In the genomic region with DNA sequence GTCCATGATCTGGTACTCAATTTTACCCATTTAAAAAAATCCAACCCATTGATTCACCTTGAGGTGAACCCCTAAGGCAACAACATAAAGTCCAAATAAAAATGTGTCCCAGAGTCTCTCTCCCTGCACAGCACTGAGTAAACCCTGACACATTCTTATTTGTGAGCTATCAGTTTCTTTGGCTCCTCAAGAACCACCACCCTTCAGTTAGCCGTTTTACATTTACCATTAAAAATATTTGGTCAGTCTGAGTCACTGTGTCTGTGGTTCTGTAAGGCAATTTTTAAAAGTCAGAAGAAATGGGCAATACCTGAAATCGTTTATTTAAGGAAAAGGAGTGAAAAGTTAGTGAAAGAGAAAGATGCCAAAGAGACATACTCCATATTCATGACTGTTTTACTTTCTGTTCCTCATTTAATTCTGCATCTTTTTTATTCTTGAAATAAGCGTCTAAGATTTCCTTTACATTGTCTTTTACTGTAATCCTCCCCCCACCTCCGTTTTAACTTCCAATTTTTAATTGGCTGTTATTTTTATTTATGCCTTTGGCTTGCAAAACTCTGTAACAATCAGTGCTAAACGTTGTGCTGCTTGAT, we compare ENCODE assay signal across 25 cellular contexts.
DNase-seq lines count a peak whose midpoint lies in the region; ATAC-seq and TF ChIP-seq lines count a peak whose summit lies in the region.
"Had no signal": no experiment of that assay in that cellular context is flagged by ENCODE, and none has a peak within 500 bp of the region (broad histone marks: within the 10 kb centered on the region; RNA-seq: fewer than 3 reads in every experiment).

No MANE protein-coding gene starts in this region.

- CTCF ChIA-PET in PC-9 (lab: Charles Lee): no interaction called here

- no peak for ATAC-seq in activated naive CD4-positive, alpha-beta T cell treated with anti-CD3 and anti-CD28 coated beads, Interleukin-2, amount 50 U/mL, for 72 hours
- no peak for ATAC-seq in HG03108 (IDR thresholded peaks at IDR 0.05; ENCODE audit: unreplicated experiment)
- ATAC-seq: left lobe of liver, mucosa of descending colon, upper lobe of right lung had no signal

- H3K36me3 ChIP-seq in PC-9 (ENCODE audit: low read depth) (no peaks in the 10 kb centered on the region), neutrophil (no peaks in the 10 kb centered on the region), left ventricle myocardium inferior (no peaks in the 10 kb centered on the region)
- H3K36me3 ChIP-seq: colonic mucosa, right atrium auricular region, SJCRH30, upper lobe of right lung had no signal

- H3K4me3 ChIP-seq in PC-9 (no peak overlapping the region), neutrophil (ENCODE audit: low read depth in 1 of 2, low read length in 1 of 2) (no peak overlapping the region), left ventricle myocardium inferior (no peak overlapping the region)
- H3K4me3 ChIP-seq: colonic mucosa, mucosa of descending colon, right atrium auricular region, SJCRH30, upper lobe of right lung had no signal

- H3K4me2 ChIP-seq in PC-9: no peak overlapping the region

- no peaks in the 10 kb centered on the region for H3K27me3 ChIP-seq in PC-9 (ENCODE audit: insufficient read depth, low read depth)
- H3K27me3 ChIP-seq in neutrophil: no peaks in the 10 kb centered on the region
- H3K27me3 ChIP-seq in left ventricle myocardium inferior (ENCODE audit: low read depth): no peaks in the 10 kb centered on the region
- H3K27me3 ChIP-seq: colonic mucosa, right atrium auricular region, SJCRH30, upper lobe of right lung had no signal

- no TSS peak for BruUV-seq in PC-9 (replicated peaks; lab: Mats Ljungman, UMichigan)

- intact Hi-C loops in PC-9 (cut with micrococcal nuclease; ENCODE audit: unreplicated experiment): no loop called here
- intact Hi-C loops in left ventricle myocardium inferior (cut with micrococcal nuclease): no loop called here

- H3K9me3 Mint-ChIP-seq in activated naive CD4-positive, alpha-beta T cell treated with anti-CD3 and anti-CD28 coated beads, Interleukin-2, amount 50 U/mL, for 72 hours: no peaks in the 10 kb centered on the region

- H3K4me1 ChIP-seq in PC-9 (replicated peaks; ENCODE audit: insufficient read depth) (no peaks in the 10 kb centered on the region), neutrophil (ENCODE audit: control insufficient read depth in 1 of 2, insufficient read depth in 1 of 2, low read depth in 1 of 2, low read length in 1 of 2) (peaks cover 48 to 52% of the 10 kb centered on the region in 2 experiments), left ventricle myocardium inferior (no peaks in the 10 kb centered on the region)
- H3K4me1 ChIP-seq: right atrium auricular region, SJCRH30, upper lobe of right lung had no signal

- H3K27ac ChIP-seq in PC-9: no peak overlapping the region
- H3K27ac ChIP-seq in neutrophil: peak overlapping the region; percentile 59
- H3K27ac ChIP-seq in left ventricle myocardium inferior (replicated peaks): no peak overlapping the region
- H3K27ac ChIP-seq: colonic mucosa, right atrium auricular region, SJCRH30, upper lobe of right lung had no signal

- no peaks in the 10 kb centered on the region for H3K9me2 ChIP-seq in PC-9 (ENCODE audit: insufficient read depth)

- DNase-seq in NOMO-1 (lab: John Stamatoyannopoulos, UW; ENCODE audit: unreplicated experiment in 2 of 2): peak; percentile 2 to 65
- DNase-seq in NOMO-1 treated with dmso at 0.1 percent for 144 hours (lab: John Stamatoyannopoulos, UW; ENCODE audit: unreplicated experiment): no peak
- peak; percentile 54 for DNase-seq in HT1080 (ENCODE audit: low read depth)
- no peak for DNase-seq in PC-9
- no peak for DNase-seq in activated naive CD4-positive, alpha-beta T cell treated with anti-CD3 and anti-CD28 coated beads, Interleukin-2, amount 50 U/mL, for 72 hours (ENCODE audit: low spot score in 2 of 2)
- DNase-seq in left ventricle myocardium inferior: no peak
- DNase-seq: 8988T; activated CD4-positive, alpha-beta T cell treated with anti-CD3 and anti-CD28 coated beads for 1 hour; activated gamma-delta T cell; anterior cingulate cortex; C1 segment of cervical spinal cord; colonic mucosa; DMS153; mucosa of descending colon; NCI-H1105 treated with DMSO at 0.1 percent for 48 hours; NCI-H82; nucleus accumbens; SJCRH30; stimulated activated CD4-positive, alpha-beta T cell treated with anti-CD3 and anti-CD28 coated beads, Interleukin-15, amount 100 ng/mL, for 24 hours; upper lobe of right lung had no signal

- no peaks in the 10 kb centered on the region for H3F3A ChIP-seq in PC-9 (ENCODE audit: insufficient read depth, low read depth)

- H3K27ac Mint-ChIP-seq in activated naive CD4-positive, alpha-beta T cell treated with anti-CD3 and anti-CD28 coated beads, Interleukin-2, amount 50 U/mL, for 72 hours: no peak overlapping the region
- H3K27ac Mint-ChIP-seq: stimulated activated naive CD8-positive, alpha-beta T cell treated with anti-CD3 and anti-CD28 coated beads, Interleukin-15, Interleukin-2, amounts not matched to agents 100 ng/mL and 50 ng/mL, for 24 hours had no signal

- no peaks in the 10 kb centered on the region for H4K20me1 ChIP-seq in PC-9 (ENCODE audit: insufficient read depth)

- H2AFZ ChIP-seq in PC-9: 0 out of 2 replicates have a peak overlapping the region, but pooled peaks have one; percentile 39

- H3K79me2 ChIP-seq in PC-9 (ENCODE audit: low read depth): no peaks in the 10 kb centered on the region

- TF ChIP-seq CTCF in PC-9 (conservative IDR thresholded peaks at IDR 0.05): no peak
- TF ChIP-seq CTCF in neutrophil (IDR thresholded peaks at IDR 0.05): no peak
- TF ChIP-seq CTCF in left ventricle myocardium inferior (IDR thresholded peaks at IDR 0.05; ENCODE audit: borderline replicate concordance): no peak

- POLR2A ChIA-PET in PC-9 (lab: Charles Lee; ENCODE audit: unreplicated experiment): no interaction called here

- no peaks in the 10 kb centered on the region for H3K9me3 ChIP-seq in PC-9 (ENCODE audit: insufficient read depth, low read depth)
- H3K9me3 ChIP-seq in neutrophil: no peaks in the 10 kb centered on the region
- H3K9me3 ChIP-seq in left ventricle myocardium inferior (replicated peaks): peaks cover 4% of the 10 kb centered on the region
- H3K9me3 ChIP-seq: colonic mucosa, mucosa of descending colon, right atrium auricular region, SJCRH30, upper lobe of right lung had no signal

- H3K36me3 Mint-ChIP-seq in activated naive CD4-positive, alpha-beta T cell treated with anti-CD3 and anti-CD28 coated beads, Interleukin-2, amount 50 U/mL, for 72 hours: peaks cover 0 to 6% of the 10 kb centered on the region in 2 donors

Comparison
In these comparisons a context has a peak if more than half of its experiments do, and no peak if none do; other contexts are left out.
1. DNase-seq: peak in NOMO-1 (2 of 2) and HT1080 (single experiment); none in NOMO-1 treated with dmso at 0.1 percent for 144 hours (single experiment), PC-9 (0 of 2), activated naive CD4-positive, alpha-beta T cell treated with anti-CD3 and anti-CD28 coated beads, Interleukin-2, amount 50 U/mL, for 72 hours (0 of 2) and left ventricle myocardium inferior (single experiment).